Comparison of ENCODE assay signal across 1 cellular context in genomic region chr7:151894131-151895007, GRCh38.
TF ChIP-seq lines count a peak whose summit lies in the region.

No MANE protein-coding gene starts in this region.

TF ChIP-seq in K562, 482 proteins besides CTCF, POLR2A, EP300 and RAD21:
- TF ChIP-seq NELFE (IDR thresholded peaks at IDR 0.05; ENCODE audit: insufficient read depth, insufficient read length) = no peak
- TF ChIP-seq ZNF589 (CRISPR knock-in tag; IDR thresholded peaks at IDR 0.05; ENCODE audit: low read depth) = no peak
- peak; percentile 98 for TF ChIP-seq ZNF263 (CRISPR knock-in tag; IDR thresholded peaks at IDR 0.05; ENCODE audit: borderline replicate concordance)
- TF ChIP-seq SETDB1 (IDR thresholded peaks at IDR 0.05; ENCODE audit: low read length) = no peak
- TF ChIP-seq, protein P1, sequence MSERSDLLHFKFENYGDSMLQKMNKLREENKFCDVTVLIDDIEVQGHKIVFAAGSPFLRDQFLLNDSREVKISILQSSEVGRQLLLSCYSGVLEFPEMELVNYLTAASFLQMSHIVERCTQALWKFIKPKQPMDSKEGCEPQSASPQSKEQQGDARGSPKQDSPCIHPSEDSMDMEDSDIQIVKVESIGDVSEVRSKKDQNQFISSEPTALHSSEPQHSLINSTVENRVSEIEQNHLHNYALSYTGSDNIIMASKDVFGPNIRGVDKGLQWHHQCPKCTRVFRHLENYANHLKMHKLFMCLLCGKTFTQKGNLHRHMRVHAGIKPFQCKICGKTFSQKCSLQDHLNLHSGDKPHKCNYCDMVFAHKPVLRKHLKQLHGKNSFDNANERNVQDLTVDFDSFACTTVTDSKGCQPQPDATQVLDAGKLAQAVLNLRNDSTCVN (CRISPR knock-in tag; IDR thresholded peaks at IDR 0.05) = 0 out of 2 replicates have a peak, but pooled peaks have one; percentile 47
- TF ChIP-seq, protein P2, sequence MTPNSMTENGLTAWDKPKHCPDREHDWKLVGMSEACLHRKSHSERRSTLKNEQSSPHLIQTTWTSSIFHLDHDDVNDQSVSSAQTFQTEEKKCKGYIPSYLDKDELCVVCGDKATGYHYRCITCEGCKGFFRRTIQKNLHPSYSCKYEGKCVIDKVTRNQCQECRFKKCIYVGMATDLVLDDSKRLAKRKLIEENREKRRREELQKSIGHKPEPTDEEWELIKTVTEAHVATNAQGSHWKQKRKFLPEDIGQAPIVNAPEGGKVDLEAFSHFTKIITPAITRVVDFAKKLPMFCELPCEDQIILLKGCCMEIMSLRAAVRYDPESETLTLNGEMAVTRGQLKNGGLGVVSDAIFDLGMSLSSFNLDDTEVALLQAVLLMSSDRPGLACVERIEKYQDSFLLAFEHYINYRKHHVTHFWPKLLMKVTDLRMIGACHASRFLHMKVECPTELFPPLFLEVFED (CRISPR knock-in tag; conservative IDR thresholded peaks at IDR 0.05) = 0 out of 2 replicates have a peak, but pooled peaks have one; percentile 34
- TF ChIP-seq PKNOX1 (IDR thresholded peaks at IDR 0.05) = 0 out of 2 replicates have a peak, but pooled peaks have one; percentile 6
